Comparison of ENCODE assay signal across 18 cellular contexts in the genomic region with DNA sequence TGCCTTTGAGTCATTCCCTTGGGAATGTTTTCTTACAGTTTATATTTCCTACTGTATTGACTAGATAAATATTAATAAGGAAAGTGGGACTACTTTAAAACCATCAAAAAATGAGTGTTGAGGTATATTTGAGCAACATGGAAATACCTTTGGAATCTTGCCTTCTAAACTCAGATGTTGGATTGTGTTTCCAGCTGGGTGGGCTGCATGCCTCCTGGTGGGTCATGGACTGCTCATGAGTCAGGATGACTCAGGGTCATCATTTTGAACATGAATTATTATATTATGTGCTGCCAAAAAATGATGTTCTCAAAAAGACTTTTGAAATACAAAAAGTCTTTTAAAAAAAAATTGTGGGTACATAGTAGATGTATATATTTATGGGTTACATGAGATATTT. TPM values are rescaled to one million over a fixed set of nuclear protein-coding genes. Genes with fewer than 3 reads are reported as not detected.
A peak's percentile ranks its signal among the peaks of the same experiment; 100 is the strongest.
DNase-seq lines count a peak whose midpoint lies in the region; FAIRE-seq and TF ChIP-seq lines count a peak whose summit lies in the region.
"Had no signal": no experiment of that assay in that cellular context is flagged by ENCODE, and none has a peak within 500 bp of the region (broad histone marks: within the 10 kb centered on the region; RNA-seq: fewer than 3 reads in every experiment).

No MANE protein-coding gene starts in this region.

- FAIRE-seq in GM12891 (lab: Jason Lieb, UNC): no peak
- no peak for FAIRE-seq in GM12892 (lab: Jason Lieb, UNC)

- no peaks in the 10 kb centered on the region for H3K36me3 ChIP-seq in adrenal gland (replicated peaks in 1 of 2)
- H3K36me3 ChIP-seq in ovary: no peaks in the 10 kb centered on the region
- H3K36me3 ChIP-seq: esophagus muscularis mucosa, thyroid gland had no signal

- no peaks in the 10 kb centered on the region for H3K27me3 ChIP-seq in adrenal gland
- H3K27me3 ChIP-seq in ovary: no peaks in the 10 kb centered on the region
- H3K27me3 ChIP-seq: esophagus muscularis mucosa, thyroid gland had no signal

- intact Hi-C loops in adrenal gland (cut with DNase I): no loop called here
- intact Hi-C loops in ovary (cut with DNase I): no loop called here

- peak overlapping the region in 3 of 5 donors; percentile 45 to 62 (median 52) for H3K27ac ChIP-seq in adrenal gland
- no peak overlapping the region for H3K27ac ChIP-seq in ovary
- H3K27ac ChIP-seq: esophagus muscularis mucosa, thyroid gland had no signal

- H3K4me3 ChIP-seq in adrenal gland (no peak overlapping the region), ovary (no peak overlapping the region)
- H3K4me3 ChIP-seq: esophagus muscularis mucosa, thyroid gland had no signal

- TF ChIP-seq POLR2A in adrenal gland (IDR thresholded peaks at IDR 0.05) (no peak), ovary (IDR thresholded peaks at IDR 0.05) (no peak), GM12891 (IDR thresholded peaks at IDR 0.05; ENCODE audit: low read depth, low read length) (no peak), GM12892 (IDR thresholded peaks at IDR 0.05; ENCODE audit: low read depth, low read length) (no peak)

- H3K9me3 ChIP-seq in adrenal gland (replicated peaks in 1 of 3) (no peaks in the 10 kb centered on the region), ovary (no peaks in the 10 kb centered on the region)
- H3K9me3 ChIP-seq: esophagus muscularis mucosa, thyroid gland had no signal

- TF ChIP-seq EP300 in ovary (IDR thresholded peaks at IDR 0.05): no peak

- H3K4me1 ChIP-seq in adrenal gland (replicated peaks in 1 of 2) (peaks cover 33 to 65% of the 10 kb centered on the region in 2 donors), ovary (ENCODE audit: insufficient read depth) (peaks cover 14% of the 10 kb centered on the region)

- DNase-seq in A172 (ENCODE audit: low spot score) (peak; percentile 41), HT1080 (ENCODE audit: low read depth) (peak; percentile 50), adrenal gland (peak in 1 of 7 donors; percentile 46), fibroblast of peridontal ligament (ENCODE audit: extremely low read depth) (peak; percentile 64), OCI-M1 (lab: John Stamatoyannopoulos, UW) (no peak), ovary (no peak), GM12891 (ENCODE audit: insufficient read length, low spot score) (no peak), GM12892 (ENCODE audit: insufficient read length) (no peak)
- DNase-seq: ACHN; activated CD8-positive, alpha-beta T cell treated with anti-CD3 and anti-CD28 coated beads, Interleukin-2, amount 10 ng/mL, durations not matched to agents 7 days and 5 days; COR-L47; GF-D8; left ventricle myocardium superior; naive B cell; NCI-H1092 treated with DMSO at 0.1 percent for 48 hours; retina; thyroid gland had no signal

- TF ChIP-seq CTCF in adrenal gland (IDR thresholded peaks at IDR 0.05) (no peak), ovary (IDR thresholded peaks at IDR 0.05) (no peak)

TF ChIP-seq in GM12891, 5 proteins besides CTCF, POLR2A, EP300 and RAD21:
- TF ChIP-seq TAF1 (IDR thresholded peaks at IDR 0.05; ENCODE audit: low read depth, low read length) (no peak), SPI1 (IDR thresholded peaks at IDR 0.05; ENCODE audit: low read depth, low read length) (no peak), POU2F2 (IDR thresholded peaks at IDR 0.05; ENCODE audit: low read depth, low read length) (no peak), POLR2AphosphoS5 (IDR thresholded peaks at IDR 0.05; ENCODE audit: low read depth, low read length) (no peak), PAX5 (IDR thresholded peaks at IDR 0.05; ENCODE audit: insufficient read depth, low read length, severe bottlenecking) (no peak)
TF ChIP-seq in GM12891: peak in this region for 0.

RNA-seq across cellular contexts. Expression of a gene that starts 41.1 kb away (rescaled TPM):
- 12.8 and 15.0 TPM in 2 replicates for total RNA-seq in A172 (2014; rRNA removed; shearing (Covaris generic))
- total RNA-seq in HT1080 (2014; rRNA removed; shearing (Covaris generic)): 3.2 and 4.9 TPM in 2 replicates
- polyA plus RNA-seq in HT1080 (2015; cell fraction: cytosol; rRNA removed): 8.0 and 9.0 TPM in 2 replicates
- polyA plus RNA-seq in HT1080 (2015; cell fraction: nucleus; rRNA removed): 13.8 and 14.4 TPM in 2 replicates
- total RNA-seq in adrenal gland (10 to 100 TPM; 20.7 to 50.3 (median 28.4) TPM), ovary (10 to 100 TPM; 13.2 to 25.2 (median 22.6) TPM)
- polyA plus RNA-seq in adrenal gland (10 to 100 TPM in 2 of 3 donors, 1 to 10 TPM in 1; 8.3 to 21.7 (median 14.7) TPM), ovary (10 to 100 TPM in 1 of 2 donors, 1 to 10 TPM in 1; 9.1 to 20.0 TPM)
- polyA plus RNA-seq in GM12891 (2012; ENCODE audit: low read depth, missing spikeins): 5.9 TPM
- polyA plus RNA-seq in GM12892 (2012; ENCODE audit: missing spikeins): 10.3 TPM

RNA-seq across cellular contexts. Expression of a gene that starts 46.9 kb away (rescaled TPM):
- 18.2 and 20.5 TPM in 2 replicates for total RNA-seq in A172 (2014; rRNA removed; shearing (Covaris generic))
- 10.8 and 15.7 TPM in 2 replicates for total RNA-seq in HT1080 (2014; rRNA removed; shearing (Covaris generic))
- polyA plus RNA-seq in HT1080 (2015; cell fraction: cytosol; rRNA removed): 16.8 and 21.3 TPM in 2 replicates
- 12.8 and 16.7 TPM in 2 replicates for polyA plus RNA-seq in HT1080 (2015; cell fraction: nucleus; rRNA removed)
- total RNA-seq in adrenal gland (10 to 100 TPM; 29.9 to 54.4 (median 36.3) TPM), ovary (10 to 100 TPM; 23.1 to 58.0 (median 48.5) TPM)
- polyA plus RNA-seq in adrenal gland (10 to 100 TPM in 1 of 3 donors, 1 to 10 TPM in 2; 5.2 to 41.1 (median 8.4) TPM), ovary (10 to 100 TPM; 18.5 to 40.0 TPM)
- polyA plus RNA-seq in GM12891 (2012; ENCODE audit: low read depth, missing spikeins): 55.6 TPM
- 73.7 TPM for polyA plus RNA-seq in GM12892 (2012; ENCODE audit: missing spikeins)

Comparison
In these comparisons a context has a peak if more than half of its experiments do, and no peak if none do; other contexts are left out.
1. DNase-seq: peak in A172 (single experiment), HT1080 (single experiment) and fibroblast of peridontal ligament (single experiment); none in OCI-M1 (single experiment), ovary (0 of 5), GM12891 (single experiment) and GM12892 (single experiment).
2. H3K27ac ChIP-seq: peak in adrenal gland (3 of 5); none in ovary (0 of 2).